14 cellular contexts compared by ENCODE assay signal in the genomic region with DNA sequence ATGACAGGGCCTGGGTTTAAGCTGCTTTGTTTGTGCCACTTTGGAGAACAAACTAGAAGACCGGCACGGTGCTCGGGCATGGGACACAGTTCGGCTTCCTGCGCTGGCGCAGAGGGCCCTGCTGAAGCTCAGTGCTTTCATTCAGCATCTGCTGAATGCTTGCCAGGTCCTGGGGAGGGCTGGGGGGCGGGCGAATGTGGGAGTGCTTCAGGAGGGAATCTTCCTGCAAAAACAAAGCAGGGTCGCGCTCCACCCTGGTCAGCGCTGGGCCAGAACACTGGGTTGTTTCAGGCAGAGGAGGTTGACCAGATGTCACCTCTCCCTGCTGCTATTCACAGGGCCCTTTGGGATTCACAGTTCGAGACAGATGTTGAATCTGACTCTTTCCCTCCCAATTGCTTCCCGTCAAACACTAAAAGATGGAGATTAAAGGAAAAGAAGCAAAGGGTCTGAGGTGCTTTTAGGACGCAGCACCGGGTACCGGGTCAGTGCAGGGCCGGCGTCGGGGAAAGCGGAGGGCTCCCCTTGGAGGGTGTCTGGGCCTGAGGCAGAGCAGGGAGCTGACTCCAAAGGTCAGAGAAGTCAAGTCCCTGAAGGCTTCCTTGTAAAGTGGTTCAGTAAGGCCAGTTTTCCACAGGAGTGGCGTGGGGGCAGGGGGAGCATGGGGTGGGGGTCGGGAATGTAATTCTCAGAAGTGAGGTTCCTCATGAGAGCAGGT.
"Had no signal": no experiment of that assay in that cellular context is flagged by ENCODE, and none has a peak within 500 bp of the region (broad histone marks: within the 10 kb centered on the region; RNA-seq: fewer than 3 reads in every experiment).

No MANE protein-coding gene starts in this region.

- H3K36me3 ChIP-seq: adrenal gland, brain microvascular endothelial cell, heart right ventricle, left ventricle myocardium inferior, ovary had no signal

- H3K4me3 Mint-ChIP-seq: activated CD4-positive, alpha-beta T cell treated with anti-CD3 and anti-CD28 coated beads, Interleukin-2, amount 10 ng/mL, durations not matched to agents 24 days and 14 days; activated naive CD4-positive, alpha-beta T cell treated with anti-CD3 and anti-CD28 coated beads for 36 hours; activated T-helper 17 cell treated with anti-CD3 and anti-CD28 coated beads, Interleukin-2, amount 50 U/mL, for 72 hours; type B pancreatic cell; WTC11 had no signal

- H3K36me3 Mint-ChIP-seq: type B pancreatic cell, WTC11 had no signal

- H3K4me1 Mint-ChIP-seq: activated CD4-positive, alpha-beta T cell treated with anti-CD3 and anti-CD28 coated beads, Interleukin-2, amount 10 ng/mL, durations not matched to agents 24 days and 14 days; activated T-helper 17 cell treated with anti-CD3 and anti-CD28 coated beads, Interleukin-2, amount 50 U/mL, for 72 hours had no signal

- H3K9me3 ChIP-seq: adrenal gland, heart right ventricle, left ventricle myocardium inferior, ovary had no signal

- H3K4me1 ChIP-seq: adrenal gland, foreskin keratinocyte had no signal

- H3K27ac Mint-ChIP-seq: activated CD4-positive, alpha-beta T cell treated with anti-CD3 and anti-CD28 coated beads, Interleukin-2, amount 10 ng/mL, durations not matched to agents 24 days and 14 days; activated naive CD4-positive, alpha-beta T cell treated with anti-CD3 and anti-CD28 coated beads for 36 hours; activated T-helper 17 cell treated with anti-CD3 and anti-CD28 coated beads, Interleukin-2, amount 50 U/mL, for 72 hours; type B pancreatic cell; WTC11 had no signal

- H3K4me3 ChIP-seq: adrenal gland, heart right ventricle, left ventricle myocardium inferior, ovary, skin epidermis had no signal

- H3K27ac ChIP-seq: adrenal gland, brain microvascular endothelial cell, foreskin keratinocyte, left ventricle myocardium inferior, ovary, skin epidermis had no signal

- DNase-seq: activated CD4-positive, alpha-beta T cell treated with anti-CD3 and anti-CD28 coated beads, Interleukin-2, amount 10 ng/mL, durations not matched to agents 24 days and 14 days; activated naive CD4-positive, alpha-beta T cell treated with anti-CD3 and anti-CD28 coated beads for 36 hours; adrenal gland; brain microvascular endothelial cell; foreskin keratinocyte; heart right ventricle; islet precursor cell; left ventricle myocardium inferior; mesendoderm; ovary had no signal

- H3K27me3 ChIP-seq: adrenal gland, foreskin keratinocyte, ovary had no signal

- H3K27me3 Mint-ChIP-seq: activated CD4-positive, alpha-beta T cell treated with anti-CD3 and anti-CD28 coated beads, Interleukin-2, amount 10 ng/mL, durations not matched to agents 24 days and 14 days had no signal

- H3K9me3 Mint-ChIP-seq: activated CD4-positive, alpha-beta T cell treated with anti-CD3 and anti-CD28 coated beads, Interleukin-2, amount 10 ng/mL, durations not matched to agents 24 days and 14 days; activated naive CD4-positive, alpha-beta T cell treated with anti-CD3 and anti-CD28 coated beads for 36 hours; activated T-helper 17 cell treated with anti-CD3 and anti-CD28 coated beads, Interleukin-2, amount 50 U/mL, for 72 hours; type B pancreatic cell; WTC11 had no signal
